In genomic region chr4:42519803-42520417, GRCh38 we compare ENCODE assay signal across 8 cellular contexts.
DNase-seq lines count a peak whose midpoint lies in the region; ATAC-seq and TF ChIP-seq lines count a peak whose summit lies in the region.

No MANE protein-coding gene starts in this region.

- no peak overlapping the region for H3K27ac Mint-ChIP-seq in HFFc6
- H3K27ac Mint-ChIP-seq in activated T-cell treated with anti-CD3 and anti-CD28 coated beads, Interleukin-2, amount 50 U/mL, for 72 hours, result no peak overlapping the region

- no peaks in the 10 kb centered on the region for H3K9me3 Mint-ChIP-seq in HFFc6
- H3K9me3 Mint-ChIP-seq in activated T-cell treated with anti-CD3 and anti-CD28 coated beads, Interleukin-2, amount 50 U/mL, for 72 hours, result no peaks in the 10 kb centered on the region

- no peak for ATAC-seq in activated T-cell treated with anti-CD3 and anti-CD28 coated beads, Interleukin-2, amount 50 U/mL, for 72 hours (replicated peaks in 1 of 2)
- ATAC-seq in GM19397 (IDR thresholded peaks at IDR 0.05; ENCODE audit: unreplicated experiment), result no peak

- H3K27me3 Mint-ChIP-seq in HFFc6 (ENCODE audit: insufficient read depth), result no peaks in the 10 kb centered on the region
- H3K27me3 Mint-ChIP-seq in activated T-cell treated with anti-CD3 and anti-CD28 coated beads, Interleukin-2, amount 50 U/mL, for 72 hours (ENCODE audit: low read depth), result no peaks in the 10 kb centered on the region

- peak; percentile 83 for TF ChIP-seq CTCF in HFFc6 (IDR thresholded peaks at IDR 0.05)

- H3K36me3 Mint-ChIP-seq in HFFc6 (ENCODE audit: low read depth), result no peaks in the 10 kb centered on the region
- peaks cover 0 to 8% of the 10 kb centered on the region in 2 donors for H3K36me3 Mint-ChIP-seq in activated T-cell treated with anti-CD3 and anti-CD28 coated beads, Interleukin-2, amount 50 U/mL, for 72 hours (ENCODE audit: insufficient read depth in 2 of 2)

- DNase-seq in NOMO-1 (lab: John Stamatoyannopoulos, UW; ENCODE audit: unreplicated experiment in 2 of 2) (peak; percentile 3 to 32), NOMO-1 treated with dmso at 0.1 percent for 144 hours (lab: John Stamatoyannopoulos, UW; ENCODE audit: unreplicated experiment) (no peak), HFFc6 (peak; percentile 49), NCI-H510A treated with DMSO at 0.1 percent for 48 hours (lab: John Stamatoyannopoulos, UW) (peak; percentile 5), globus pallidus (ENCODE audit: low spot score) (peak; percentile 48), retina (peak; percentile 39)
- DNase-seq in activated T-cell treated with anti-CD3 and anti-CD28 coated beads, Interleukin-2, amount 50 U/mL, for 72 hours, result peak; percentile 46 to 49

- no peak overlapping the region for H3K4me3 Mint-ChIP-seq in HFFc6
- no peak overlapping the region for H3K4me3 Mint-ChIP-seq in activated T-cell treated with anti-CD3 and anti-CD28 coated beads, Interleukin-2, amount 50 U/mL, for 72 hours

- no peaks in the 10 kb centered on the region for H3K4me1 Mint-ChIP-seq in HFFc6 (ENCODE audit: low read depth)
- no peaks in the 10 kb centered on the region for H3K4me1 Mint-ChIP-seq in activated T-cell treated with anti-CD3 and anti-CD28 coated beads, Interleukin-2, amount 50 U/mL, for 72 hours (ENCODE audit: low read depth)
